22 cellular contexts compared by ENCODE assay signal in the genomic region with DNA sequence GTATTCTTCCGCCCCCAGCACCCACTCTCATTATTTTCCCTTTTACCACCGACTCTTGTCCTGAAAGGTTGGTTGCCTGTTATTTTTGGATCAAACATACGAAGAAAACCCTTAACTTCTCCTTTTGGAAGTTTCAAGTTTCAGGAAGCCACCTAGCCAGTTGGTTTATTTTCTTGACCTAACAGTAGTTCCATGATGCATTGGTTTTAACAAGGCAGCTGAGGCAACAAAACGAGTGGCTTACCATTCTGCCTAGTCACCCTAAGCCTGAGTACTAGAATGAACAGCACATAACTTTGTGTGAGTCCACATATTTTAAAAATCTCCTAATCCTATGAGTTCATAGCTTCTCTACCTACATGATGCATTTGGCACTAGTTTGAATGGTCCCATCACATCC.
DNase-seq lines count a peak whose midpoint lies in the region; ATAC-seq, FAIRE-seq and TF ChIP-seq lines count a peak whose summit lies in the region.
"Had no signal": no experiment of that assay in that cellular context is flagged by ENCODE, and none has a peak within 500 bp of the region (broad histone marks: within the 10 kb centered on the region; RNA-seq: fewer than 3 reads in every experiment).

No MANE protein-coding gene starts in this region.

- ATAC-seq in GM19351 (IDR thresholded peaks at IDR 0.05; ENCODE audit: unreplicated experiment), result no peak
- ATAC-seq: A549 had no signal

- TF ChIP-seq POLR2A in H54 (IDR thresholded peaks at IDR 0.05; ENCODE audit: low read depth, low read length), result no peak

- DNase-seq in NOMO-1 treated with DMSO at 0.1 percent for 48 hours (lab: John Stamatoyannopoulos, UW; ENCODE audit: unreplicated experiment) (peak; percentile 14), NOMO-1 treated with dmso at 0.1 percent for 144 hours (lab: John Stamatoyannopoulos, UW; ENCODE audit: unreplicated experiment) (no peak), MV-4-11 (lab: John Stamatoyannopoulos, UW) (peak; percentile 16), OCI-M1 (lab: John Stamatoyannopoulos, UW) (peak; percentile 53), NCI-H146 treated with DMSO at 0.1 percent for 48 hours (lab: John Stamatoyannopoulos, UW; ENCODE audit: unreplicated experiment) (no peak), H54 (ENCODE audit: insufficient read length, low spot score) (no peak)
- DNase-seq: 8988T; ACHN; AML-193; BE2C; CD4-positive, alpha-beta T cell; CD8-positive, alpha-beta memory T cell; DMS 273 treated with DMSO at 0.1 percent for 48 hours; DND-41; GOT3; H7; HCEC 1CT had no signal

- no peak for FAIRE-seq in H54 (lab: Jason Lieb, UNC)
- FAIRE-seq: A549, D721Med, G401.6, GM12892 had no signal

Comparison
In these comparisons a context has a peak if more than half of its experiments do, and no peak if none do; other contexts are left out.
1. DNase-seq: peak in NOMO-1 treated with DMSO at 0.1 percent for 48 hours (single experiment), MV-4-11 (single experiment) and OCI-M1 (single experiment); none in NOMO-1 treated with dmso at 0.1 percent for 144 hours (single experiment), NCI-H146 treated with DMSO at 0.1 percent for 48 hours (single experiment) and H54 (single experiment).